Comparison of ENCODE assay signal across 10 cellular contexts in genomic region chr2:240252191-240252871, GRCh38.
A peak's percentile ranks its signal among the peaks of the same experiment; 100 is the strongest.
DNase-seq lines count a peak whose midpoint lies in the region; ATAC-seq, FAIRE-seq and TF ChIP-seq lines count a peak whose summit lies in the region.
"Had no signal": no experiment of that assay in that cellular context is flagged by ENCODE, and none has a peak within 500 bp of the region (broad histone marks: within the 10 kb centered on the region; RNA-seq: fewer than 3 reads in every experiment).

No MANE protein-coding gene starts in this region.

- no peaks in the 10 kb centered on the region for H3K27me3 ChIP-seq in body of pancreas
- no peaks in the 10 kb centered on the region for H3K27me3 ChIP-seq in lung (ENCODE audit: control insufficient read depth, insufficient read depth)
- H3K27me3 ChIP-seq in spleen (replicated peaks in 1 of 7), result peaks cover 0 to 19% (median 0%) of the 10 kb centered on the region in 7 donors
- H3K27me3 ChIP-seq in effector memory CD4-positive, alpha-beta T cell (replicated peaks; ENCODE audit: control insufficient read depth, insufficient read depth, low read length, poor library complexity, severe bottlenecking), result peaks cover 3% of the 10 kb centered on the region

- no peak for FAIRE-seq in HTR-8/SVneo (lab: Jason Lieb, UNC)

- WGBS in body of pancreas, 2 donors, result 82 to 91% methylated on average over 16 to 20 of the region's 20 CpGs
- 83 to 86% methylated on average over 20 of the region's 20 CpGs for WGBS in lung, 2 donors
- 80 to 88% (median 86%) methylated on average over 15 to 20 of the region's 20 CpGs for WGBS in spleen, 5 donors

- intact Hi-C loops in body of pancreas (cut with DNase I) (no loop called here), spleen (cut with DNase I; ENCODE audit: low total_unique reads) (no loop called here)

- H3K36me3 ChIP-seq in body of pancreas (replicated peaks in 1 of 2; ENCODE audit: insufficient read depth in 1 of 2, low read depth in 2 of 2) (no peaks in the 10 kb centered on the region), lung (ENCODE audit: control insufficient read depth in 2 of 2, insufficient read depth in 2 of 2, low read length in 2 of 2) (no peaks in the 10 kb centered on the region), spleen (no peaks in the 10 kb centered on the region)
- H3K36me3 ChIP-seq in effector memory CD4-positive, alpha-beta T cell (ENCODE audit: control insufficient read depth, insufficient read depth, low read length), result no peaks in the 10 kb centered on the region

- ATAC-seq in body of pancreas (no peak), lung (ENCODE audit: insufficient read depth, low FRiP score) (no peak)

- H3K4me3 ChIP-seq in body of pancreas (no peak overlapping the region), lung (no peak overlapping the region), spleen (no peak overlapping the region)
- no peak overlapping the region for H3K4me3 ChIP-seq in effector memory CD4-positive, alpha-beta T cell (ENCODE audit: insufficient read depth, low read depth, low read length, poor library complexity, severe bottlenecking)

- TF ChIP-seq POLR2A in body of pancreas (IDR thresholded peaks at IDR 0.05), result no peak
- TF ChIP-seq POLR2A in spleen (IDR thresholded peaks at IDR 0.05), result no peak

- H3K9me3 ChIP-seq in body of pancreas (no peaks in the 10 kb centered on the region), lung (ENCODE audit: control insufficient read depth in 2 of 2, insufficient read depth in 1 of 2, low read length in 1 of 2) (no peaks in the 10 kb centered on the region), spleen (no peaks in the 10 kb centered on the region)
- no peaks in the 10 kb centered on the region for H3K9me3 ChIP-seq in effector memory CD4-positive, alpha-beta T cell (ENCODE audit: control insufficient read depth, low read length)

- peak; percentile 3 for DNase-seq in AG20443 (ENCODE audit: low spot score)
- no peak for DNase-seq in body of pancreas
- DNase-seq in lung (ENCODE audit: low spot score), result peak; percentile 28
- DNase-seq in spleen, result peak; percentile 62
- DNase-seq in HTR-8/SVneo (ENCODE audit: insufficient read length, low spot score), result no peak
- no peak for DNase-seq in NCI-H82 treated with DMSO at 0.1 percent for 48 hours (lab: John Stamatoyannopoulos, UW; ENCODE audit: unreplicated experiment)
- DNase-seq in NCI-H1048 (lab: John Stamatoyannopoulos, UW), result no peak
- DNase-seq in effector memory CD4-positive, alpha-beta T cell, result no peak
- DNase-seq: DMS53, SIG-M5 had no signal

- no peak for TF ChIP-seq CTCF in body of pancreas (IDR thresholded peaks at IDR 0.05)
- no peak for TF ChIP-seq CTCF in lung (IDR thresholded peaks at IDR 0.05; ENCODE audit: control extremely low read depth, extremely low read depth)
- TF ChIP-seq CTCF in spleen (IDR thresholded peaks at IDR 0.05 in 8 of 11, conservative IDR thresholded peaks at IDR 0.05 in 3 of 11), result no peak

- H3K27ac ChIP-seq in body of pancreas (peak overlapping the region; percentile 87 to 98 (median 95)), lung (ENCODE audit: low read depth in 1 of 2, low read length in 1 of 2) (peak overlapping the region; percentile 37 to 88), spleen (peak overlapping the region in 5 of 8 donors; percentile 66 to 80 (median 74))
- H3K27ac ChIP-seq in effector memory CD4-positive, alpha-beta T cell (ENCODE audit: insufficient read depth, low read length, poor library complexity, severe bottlenecking), result no peak overlapping the region

- H3K4me1 ChIP-seq in body of pancreas, result peaks cover 56% of the 10 kb centered on the region
- peaks cover 8 to 9% of the 10 kb centered on the region in 2 donors for H3K4me1 ChIP-seq in lung (ENCODE audit: control insufficient read depth in 2 of 2, insufficient read depth in 2 of 2, low read length in 2 of 2)
- H3K4me1 ChIP-seq in spleen, result peaks cover 0 to 27% (median 11%) of the 10 kb centered on the region in 6 donors
- H3K4me1 ChIP-seq in effector memory CD4-positive, alpha-beta T cell (ENCODE audit: control insufficient read depth, insufficient read depth, low read length, poor library complexity, severe bottlenecking), result no peaks in the 10 kb centered on the region

Comparison
In these comparisons a context has a peak if more than half of its experiments do, and no peak if none do; other contexts are left out.
1. DNase-seq: peak in AG20443 (single experiment), lung (single experiment) and spleen (single experiment); none in body of pancreas (0 of 4), HTR-8/SVneo (single experiment), NCI-H82 treated with DMSO at 0.1 percent for 48 hours (single experiment), NCI-H1048 (single experiment) and effector memory CD4-positive, alpha-beta T cell (0 of 3).